ENCODE assay signal across 13 cellular contexts in the genomic region with DNA sequence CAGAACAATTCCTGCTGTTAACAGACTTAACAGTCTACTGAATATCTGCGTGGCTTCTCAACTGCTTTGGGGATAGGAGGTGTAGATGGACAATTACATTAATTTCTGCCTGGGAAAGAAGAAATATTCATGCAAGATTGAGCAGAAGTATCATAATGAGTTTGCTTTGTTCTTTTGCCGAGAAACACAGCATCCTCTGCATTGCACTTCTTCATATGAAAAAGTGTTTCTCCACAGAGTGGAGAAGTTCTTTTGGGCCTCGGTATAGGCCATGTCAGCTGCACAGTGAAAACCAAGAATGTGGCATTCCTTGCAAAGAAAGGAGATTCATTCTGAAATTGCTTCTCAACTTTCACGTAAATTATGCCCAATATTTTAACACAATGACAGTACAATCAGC. TPM values are rescaled to one million over a fixed set of nuclear protein-coding genes. Genes with fewer than 3 reads are reported as not detected.
A peak's percentile ranks its signal among the peaks of the same experiment; 100 is the strongest.
DNase-seq lines count a peak whose midpoint lies in the region; ATAC-seq and TF ChIP-seq lines count a peak whose summit lies in the region.
"Had no signal": no experiment of that assay in that cellular context is flagged by ENCODE, and none has a peak within 500 bp of the region (broad histone marks: within the 10 kb centered on the region; RNA-seq: fewer than 3 reads in every experiment).

No MANE protein-coding gene starts in this region.

- no peaks in the 10 kb centered on the region for H3K36me3 Mint-ChIP-seq in activated CD4-positive, alpha-beta memory T cell treated with anti-CD3 and anti-CD28 coated beads for 36 hours
- H3K36me3 Mint-ChIP-seq in activated CD4-positive, alpha-beta memory T cell treated with anti-CD3 and anti-CD28 coated beads, Interleukin-2, amount 10 ng/mL, durations not matched to agents 7 days and 5 days (ENCODE audit: low read depth) = no peaks in the 10 kb centered on the region
- H3K36me3 Mint-ChIP-seq in neural progenitor cell = no peaks in the 10 kb centered on the region
- H3K36me3 Mint-ChIP-seq in glutamatergic neuron (ENCODE audit: unreplicated experiment) = no peaks in the 10 kb centered on the region

- ATAC-seq in GM21390 (IDR thresholded peaks at IDR 0.05; ENCODE audit: unreplicated experiment) = peak; percentile 64
- ATAC-seq in HG03095 (IDR thresholded peaks at IDR 0.05; ENCODE audit: unreplicated experiment) = peak; percentile 47

- H3F3A ChIP-seq in neural progenitor cell (ENCODE audit: low read depth) = no peaks in the 10 kb centered on the region

- H3K27me3 Mint-ChIP-seq in activated CD4-positive, alpha-beta memory T cell treated with anti-CD3 and anti-CD28 coated beads for 36 hours = peaks cover 3% of the 10 kb centered on the region
- H3K27me3 Mint-ChIP-seq in activated CD4-positive, alpha-beta memory T cell treated with anti-CD3 and anti-CD28 coated beads, Interleukin-2, amount 10 ng/mL, durations not matched to agents 7 days and 5 days = peaks cover 6% of the 10 kb centered on the region
- H3K27me3 Mint-ChIP-seq in neural progenitor cell (ENCODE audit: insufficient read depth, low read depth) (peaks cover 2% of the 10 kb centered on the region), glutamatergic neuron (ENCODE audit: unreplicated experiment) (peaks cover 4% of the 10 kb centered on the region)

- H3K27ac Mint-ChIP-seq in activated CD4-positive, alpha-beta memory T cell treated with anti-CD3 and anti-CD28 coated beads for 36 hours = peak overlapping the region; percentile 28
- no peak overlapping the region for H3K27ac Mint-ChIP-seq in activated CD4-positive, alpha-beta memory T cell treated with anti-CD3 and anti-CD28 coated beads, Interleukin-2, amount 10 ng/mL, durations not matched to agents 7 days and 5 days
- no peak overlapping the region for H3K27ac Mint-ChIP-seq in neural progenitor cell
- no peak overlapping the region for H3K27ac Mint-ChIP-seq in glutamatergic neuron (ENCODE audit: unreplicated experiment)

- peaks cover 16% of the 10 kb centered on the region for H3K4me1 Mint-ChIP-seq in activated CD4-positive, alpha-beta memory T cell treated with anti-CD3 and anti-CD28 coated beads for 36 hours (ENCODE audit: low read depth)
- H3K4me1 Mint-ChIP-seq in activated CD4-positive, alpha-beta memory T cell treated with anti-CD3 and anti-CD28 coated beads, Interleukin-2, amount 10 ng/mL, durations not matched to agents 7 days and 5 days = peaks cover 21% of the 10 kb centered on the region
- H3K4me1 Mint-ChIP-seq in neural progenitor cell (peaks cover 2% of the 10 kb centered on the region), glutamatergic neuron (ENCODE audit: low read depth, unreplicated experiment) (no peaks in the 10 kb centered on the region)

- H3K4me1 ChIP-seq in neural progenitor cell = peaks cover 15% of the 10 kb centered on the region

- no peaks in the 10 kb centered on the region for H4K20me1 ChIP-seq in neural progenitor cell (ENCODE audit: low read depth)

- no peak overlapping the region for H3K9ac ChIP-seq in neural progenitor cell

- no peaks in the 10 kb centered on the region for H3K9me3 Mint-ChIP-seq in activated CD4-positive, alpha-beta memory T cell treated with anti-CD3 and anti-CD28 coated beads for 36 hours
- H3K9me3 Mint-ChIP-seq in activated CD4-positive, alpha-beta memory T cell treated with anti-CD3 and anti-CD28 coated beads, Interleukin-2, amount 10 ng/mL, durations not matched to agents 7 days and 5 days = no peaks in the 10 kb centered on the region
- H3K9me3 Mint-ChIP-seq in neural progenitor cell = no peaks in the 10 kb centered on the region
- H3K9me3 Mint-ChIP-seq in glutamatergic neuron (ENCODE audit: unreplicated experiment) = no peaks in the 10 kb centered on the region

- H3K36me3 ChIP-seq in neural progenitor cell (no peaks in the 10 kb centered on the region), H7 (replicated peaks; ENCODE audit: control insufficient read depth, insufficient read depth, low read length) (no peaks in the 10 kb centered on the region)

- POLR2A ChIA-PET in activated CD4-positive, alpha-beta memory T cell treated with anti-CD3 and anti-CD28 coated beads for 36 hours (lab: Charles Lee) = no interaction called here
- POLR2A ChIA-PET in activated CD4-positive, alpha-beta memory T cell treated with anti-CD3 and anti-CD28 coated beads, Interleukin-2, amount 10 ng/mL, durations not matched to agents 7 days and 5 days (lab: Charles Lee) = no interaction called here

- CTCF ChIA-PET in activated CD4-positive, alpha-beta memory T cell treated with anti-CD3 and anti-CD28 coated beads for 36 hours (lab: Charles Lee) = no interaction called here
- CTCF ChIA-PET in activated CD4-positive, alpha-beta memory T cell treated with anti-CD3 and anti-CD28 coated beads, Interleukin-2, amount 10 ng/mL, durations not matched to agents 7 days and 5 days (lab: Charles Lee) = no interaction called here

- no peaks in the 10 kb centered on the region for H3K9me3 ChIP-seq in neural progenitor cell (ENCODE audit: low read depth)

- TF ChIP-seq CTCF in neural progenitor cell (IDR thresholded peaks at IDR 0.05) (no peak), glutamatergic neuron (IDR thresholded peaks at IDR 0.05; ENCODE audit: partially characterized antibody, unreplicated experiment) (no peak)

- no peak overlapping the region for H3K4me3 Mint-ChIP-seq in activated CD4-positive, alpha-beta memory T cell treated with anti-CD3 and anti-CD28 coated beads for 36 hours
- H3K4me3 Mint-ChIP-seq in activated CD4-positive, alpha-beta memory T cell treated with anti-CD3 and anti-CD28 coated beads, Interleukin-2, amount 10 ng/mL, durations not matched to agents 7 days and 5 days = no peak overlapping the region
- H3K4me3 Mint-ChIP-seq in neural progenitor cell (no peak overlapping the region), glutamatergic neuron (ENCODE audit: unreplicated experiment) (no peak overlapping the region)
- H3K4me3 Mint-ChIP-seq: H9 had no signal

- H3K4me2 ChIP-seq in neural progenitor cell = no peak overlapping the region

- DNase-seq in activated CD4-positive, alpha-beta memory T cell treated with anti-CD3 and anti-CD28 coated beads for 36 hours = no peak
- no peak for DNase-seq in activated CD4-positive, alpha-beta memory T cell treated with anti-CD3 and anti-CD28 coated beads, Interleukin-2, amount 10 ng/mL, durations not matched to agents 7 days and 5 days
- no peak for DNase-seq in neural progenitor cell (ENCODE audit: low spot score)
- no peak for DNase-seq in G401 (ENCODE audit: low spot score)
- DNase-seq in glutamatergic neuron = no peak
- no peak for DNase-seq in H7
- DNase-seq: cortex of kidney; H9; midbrain; stimulated activated CD8-positive, alpha-beta memory T cell treated with anti-CD3 and anti-CD28 coated beads, Interleukin-4, amount 100 ng/mL, for 48 hours; T1000 had no signal

- intact Hi-C loops in activated CD4-positive, alpha-beta memory T cell treated with anti-CD3 and anti-CD28 coated beads for 36 hours (cut with micrococcal nuclease) = no loop called here

- peak overlapping the region; percentile 45 for H2AFZ ChIP-seq in neural progenitor cell (replicated peaks)

- no peak overlapping the region for H3K4me3 ChIP-seq in neural progenitor cell
- H3K4me3 ChIP-seq in H7 (ENCODE audit: insufficient read depth, low read depth, low read length) = no peak overlapping the region

- H3K27ac ChIP-seq in neural progenitor cell = no peak overlapping the region

- no peaks in the 10 kb centered on the region for H3K79me2 ChIP-seq in neural progenitor cell (ENCODE audit: low read depth)

- in situ Hi-C loops in G401 (cut with HindIII; ENCODE audit: low sequenced_read_pairs) = no loop called here

- H3K27me3 ChIP-seq in neural progenitor cell (no peaks in the 10 kb centered on the region), H7 (ENCODE audit: control insufficient read depth, insufficient read depth, low read length) (no peaks in the 10 kb centered on the region)

RNA-seq across cellular contexts. Expression of gene SNX2, which starts 17.6 kb away (rescaled TPM):
- 10 to 100 TPM; 44.5 to 44.6 TPM for total RNA-seq in activated CD4-positive, alpha-beta memory T cell treated with anti-CD3 and anti-CD28 coated beads for 36 hours
- total RNA-seq in activated CD4-positive, alpha-beta memory T cell treated with anti-CD3 and anti-CD28 coated beads, Interleukin-2, amount 10 ng/mL, durations not matched to agents 7 days and 5 days = 10 to 100 TPM; 52.7 to 53.0 TPM
- total RNA-seq in neural progenitor cell (ENCODE audit: low replicate concordance) (71.0 and 73.0 TPM in 2 replicates), glutamatergic neuron (ENCODE audit: unreplicated experiment) (47.0 TPM)
- 77.4 and 89.8 TPM in 2 replicates for total RNA-seq in G401 (2014; rRNA removed; shearing (Covaris generic))
- total RNA-seq in H7 (2014; rRNA removed; shearing (Covaris generic)) = 68.2 and 79.3 TPM in 2 replicates
